ENCODE assay signal across 27 cellular contexts in the genomic region with DNA sequence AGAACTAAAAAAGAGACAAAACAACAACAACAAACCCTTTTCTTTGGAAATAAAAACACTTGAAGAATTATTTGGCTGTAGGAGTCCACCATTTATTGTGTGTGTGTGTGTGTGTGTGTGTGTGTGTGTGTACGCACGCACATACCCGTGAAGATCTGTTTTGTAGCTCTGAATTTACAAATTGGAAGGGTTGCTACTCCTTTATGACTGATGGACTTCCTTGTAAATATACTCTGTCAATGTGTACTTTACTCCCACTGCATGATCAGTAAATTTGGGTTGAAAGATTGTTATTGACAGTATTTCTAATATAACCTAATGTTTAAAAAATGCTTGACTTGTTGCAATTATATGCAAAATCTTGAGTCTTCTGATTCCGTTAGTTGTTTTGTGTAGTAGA.
"Had no signal": no experiment of that assay in that cellular context is flagged by ENCODE, and none has a peak within 500 bp of the region (broad histone marks: within the 10 kb centered on the region; RNA-seq: fewer than 3 reads in every experiment).

No MANE protein-coding gene starts in this region.

- DNase-seq: stimulated activated CD4-positive, alpha-beta T cell treated with anti-CD3 and anti-CD28 coated beads, Interleukin-2, amount 100 ng/mL, for 48 hours; stimulated activated CD4-positive, alpha-beta T cell treated with anti-CD3 and anti-CD28 coated beads, Interleukin-4, amount 100 ng/mL, for 1 hour; stimulated activated CD4-positive, alpha-beta T cell treated with anti-CD3 and anti-CD28 coated beads, Interleukin-4, amount 100 ng/mL, for 24 hours; stimulated activated CD4-positive, alpha-beta T cell treated with anti-CD3 and anti-CD28 coated beads, Interleukin-4, amount 100 ng/mL, for 4 hours; stimulated activated CD8-positive, alpha-beta memory T cell treated with anti-CD3 and anti-CD28 coated beads, Interleukin-4, amount 100 ng/mL, for 48 hours; stimulated activated naive B cell treated with anti-CD40 and anti-IgM and Interleukin-4, amounts not matched to agents 10 μg/mL and 1 μg/mL and 100 μg/mL, for 72 hours; stimulated activated naive CD4-positive, alpha-beta T cell; stimulated activated naive CD4-positive, alpha-beta T cell treated with Interleukin-2 at 50 U/mL for 16 hours; stimulated activated naive CD8-positive, alpha-beta T cell treated with anti-CD3 and anti-CD28 coated beads, Interleukin-15, amount 100 ng/mL, for 72 hours; stimulated activated naive CD8-positive, alpha-beta T cell treated with anti-CD3 and anti-CD28 coated beads, Interleukin-15, Interleukin-2, amounts not matched to agents 100 U/mL and 50 U/mL, for 24 hours; stomach; substantia nigra; testis; thyroid gland; tibial artery; transverse colon; trophoblast cell; upper lobe of left lung; upper lobe of right lung; uterus had no signal

- H3K27ac ChIP-seq: stomach, suprapubic skin, testis, thoracic aorta, thyroid gland, tibial artery, tibial nerve, transverse colon, upper lobe of left lung, upper lobe of right lung, uterus, vagina had no signal

- ATAC-seq: stimulated activated effector memory CD8-positive, alpha-beta T cell treated with anti-CD3 and anti-CD28 coated beads, Interleukin-12 subunit alpha, Interleukin-12 subunit beta, amount 100 ng/mL, for 72 hours; stimulated activated memory B cell treated with anti-CD40 and anti-IgM and Interleukin-4, amounts not matched to agents 10 μg/mL and 1 μg/mL and 100 μg/mL, for 72 hours; stimulated activated naive B cell treated with anti-CD40 and anti-IgM and Interleukin-4, amounts not matched to agents 10 μg/mL and 1 μg/mL and 100 μg/mL, for 72 hours; stimulated activated naive CD8-positive, alpha-beta T cell treated with anti-CD3 and anti-CD28 coated beads, Interleukin-15, amount 100 ng/mL, for 72 hours; stimulated activated naive CD8-positive, alpha-beta T cell treated with anti-CD3 and anti-CD28 coated beads, Interleukin-15, Interleukin-2, amounts not matched to agents 100 U/mL and 50 U/mL, for 24 hours; upper lobe of right lung had no signal

- H3K36me3 ChIP-seq: stomach, suprapubic skin, thoracic aorta, thyroid gland, tibial nerve, transverse colon, upper lobe of left lung, upper lobe of right lung, uterus, vagina had no signal

- H3K9me3 ChIP-seq: suprapubic skin, testis, thyroid gland, tibial artery, transverse colon, upper lobe of left lung, upper lobe of right lung, uterus, vagina had no signal

- H3K4me3 ChIP-seq: stomach, suprapubic skin, testis, thoracic aorta, thyroid gland, tibial artery, tibial nerve, transverse colon, upper lobe of left lung, upper lobe of right lung, uterus, vagina had no signal

- FAIRE-seq: urothelium cell line had no signal

- H3K27me3 ChIP-seq: stomach, suprapubic skin, testis, thyroid gland, tibial artery, tibial nerve, transverse colon, upper lobe of left lung, upper lobe of right lung, uterus, vagina had no signal

- H3K4me1 ChIP-seq: stomach, suprapubic skin, testis, thyroid gland, tibial artery, tibial nerve, transverse colon, upper lobe of left lung, upper lobe of right lung, uterus, vagina had no signal
